Comparison of ENCODE assay signal across 15 cellular contexts in the genomic region with DNA sequence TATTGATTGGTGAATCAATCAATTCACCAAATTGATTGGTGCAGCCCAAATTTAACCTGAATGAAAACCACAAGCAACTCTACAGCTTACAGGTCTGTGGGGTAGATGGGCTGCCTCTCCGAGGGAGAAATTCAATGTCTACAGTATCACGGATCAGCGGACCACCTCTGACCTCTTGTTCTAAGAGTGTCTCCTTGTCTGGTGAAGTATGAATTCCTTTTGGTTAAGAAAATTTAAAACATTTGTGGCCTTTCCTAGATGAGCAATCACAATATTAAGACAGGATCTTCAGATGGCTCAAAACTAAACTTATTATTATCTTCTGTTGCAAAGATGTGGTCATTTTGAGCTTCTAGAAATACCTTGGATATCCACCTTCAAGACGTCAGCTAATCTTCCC.
A peak's percentile ranks its signal among the peaks of the same experiment; 100 is the strongest.
DNase-seq lines count a peak whose midpoint lies in the region; ATAC-seq and TF ChIP-seq lines count a peak whose summit lies in the region.
"Had no signal": no experiment of that assay in that cellular context is flagged by ENCODE, and none has a peak within 500 bp of the region (broad histone marks: within the 10 kb centered on the region; RNA-seq: fewer than 3 reads in every experiment).

No MANE protein-coding gene starts in this region.

- no peak for TF ChIP-seq POLR2A in sigmoid colon (IDR thresholded peaks at IDR 0.05)

- H3K36me3 ChIP-seq in mesenchymal stem cell (ENCODE audit: control insufficient read depth in 1 of 2, insufficient read depth in 2 of 2, low read depth in 1 of 2, low read length in 2 of 2) = no peaks in the 10 kb centered on the region
- no peaks in the 10 kb centered on the region for H3K36me3 ChIP-seq in left lung
- no peaks in the 10 kb centered on the region for H3K36me3 ChIP-seq in sigmoid colon
- H3K36me3 ChIP-seq: HAP-1 had no signal

- H3K4me2 ChIP-seq in mesenchymal stem cell (ENCODE audit: low read length, poor library complexity, severe bottlenecking) = no peak overlapping the region

- no peak for TF ChIP-seq EP300 in sigmoid colon (IDR thresholded peaks at IDR 0.05)

- H2BK12ac ChIP-seq in mesenchymal stem cell (ENCODE audit: low read length in 2 of 2) = no peak overlapping the region

- no peak overlapping the region for H3K14ac ChIP-seq in mesenchymal stem cell (ENCODE audit: low read length in 2 of 2)

- H3K79me1 ChIP-seq in mesenchymal stem cell (replicated peaks; ENCODE audit: low read length, poor library complexity, severe bottlenecking) = no peaks in the 10 kb centered on the region

- H3K9ac ChIP-seq in mesenchymal stem cell (ENCODE audit: low read length) = no peak overlapping the region

- H4K8ac ChIP-seq in mesenchymal stem cell (ENCODE audit: low read length) = no peak overlapping the region

- WGBS in mesenchymal stem cell = 96% methylated on average over 4 of the region's 4 CpGs
- WGBS in sigmoid colon, 2 donors = 95 to 96% methylated on average over 4 of the region's 4 CpGs

- H2BK120ac ChIP-seq in mesenchymal stem cell (ENCODE audit: low read depth, low read length) = no peak overlapping the region

- H3K4me3 ChIP-seq in choroid plexus epithelial cell (ENCODE audit: low read depth, low read length) = no peak overlapping the region
- no peak overlapping the region for H3K4me3 ChIP-seq in mesenchymal stem cell (ENCODE audit: insufficient read depth in 1 of 2, low read depth in 1 of 2, low read length in 2 of 2)
- no peak overlapping the region for H3K4me3 ChIP-seq in left lung
- no peak overlapping the region for H3K4me3 ChIP-seq in sigmoid colon
- H3K4me3 ChIP-seq: HAP-1 had no signal

- H3K23ac ChIP-seq in mesenchymal stem cell (ENCODE audit: low read length in 2 of 2) = no peak overlapping the region

- H2AK5ac ChIP-seq in mesenchymal stem cell (ENCODE audit: low read length, severe bottlenecking) = no peak overlapping the region

- TF ChIP-seq CTCF in choroid plexus epithelial cell (conservative IDR thresholded peaks at IDR 0.05; ENCODE audit: low read depth, low read length) = no peak
- no peak for TF ChIP-seq CTCF in left lung (IDR thresholded peaks at IDR 0.05)
- no peak for TF ChIP-seq CTCF in sigmoid colon (IDR thresholded peaks at IDR 0.05)

- no peak for ATAC-seq in left lung

- H3K4me1 ChIP-seq in mesenchymal stem cell (ENCODE audit: control insufficient read depth, insufficient read depth, low read depth, low read length) = no peaks in the 10 kb centered on the region
- no peaks in the 10 kb centered on the region for H3K4me1 ChIP-seq in left lung
- no peaks in the 10 kb centered on the region for H3K4me1 ChIP-seq in sigmoid colon
- H3K4me1 ChIP-seq: HAP-1 had no signal

- no peak overlapping the region for H4K91ac ChIP-seq in mesenchymal stem cell (ENCODE audit: low read length)

- H3K27me3 ChIP-seq in mesenchymal stem cell (ENCODE audit: control insufficient read depth in 1 of 2, insufficient read depth in 1 of 2, low read length in 2 of 2) (no peaks in the 10 kb centered on the region), left lung (no peaks in the 10 kb centered on the region), sigmoid colon (no peaks in the 10 kb centered on the region)

- H2BK5ac ChIP-seq in mesenchymal stem cell (ENCODE audit: low read depth, low read length, poor library complexity, severe bottlenecking) = no peak overlapping the region

- H2BK15ac ChIP-seq in mesenchymal stem cell (ENCODE audit: low read depth, poor library complexity, severe bottlenecking) = no peak overlapping the region

- intact Hi-C loops in left lung (cut with DNase I) (no loop called here), sigmoid colon (cut with DNase I) (no loop called here)

- H3K27ac ChIP-seq in mesenchymal stem cell (ENCODE audit: low read length, poor library complexity, severe bottlenecking) (peak overlapping the region; percentile 95), left lung (no peak overlapping the region), sigmoid colon (no peak overlapping the region)

- H2AFZ ChIP-seq in mesenchymal stem cell (ENCODE audit: low read depth, low read length) = no peak overlapping the region

- H3K9me3 ChIP-seq in mesenchymal stem cell (ENCODE audit: control insufficient read depth, low read length) (no peaks in the 10 kb centered on the region), left lung (no peaks in the 10 kb centered on the region), sigmoid colon (no peaks in the 10 kb centered on the region)
- H3K9me3 ChIP-seq: HAP-1 had no signal

- no peak overlapping the region for H3K4ac ChIP-seq in mesenchymal stem cell (ENCODE audit: low read depth in 1 of 2, low read length in 2 of 2)

- no peak overlapping the region for H3K18ac ChIP-seq in mesenchymal stem cell (ENCODE audit: low read depth in 1 of 2, low read length in 2 of 2)

- DNase-seq in choroid plexus epithelial cell (ENCODE audit: low read depth) (peak; percentile 61), iris pigment epithelial cell (ENCODE audit: low read depth) (peak; percentile 59), mesenchymal stem cell (no peak), left lung (no peak), SKM-1 treated with dmso at 0.1 percent for 144 hours (lab: John Stamatoyannopoulos, UW; ENCODE audit: unreplicated experiment) (no peak), NCI-H1048 (lab: John Stamatoyannopoulos, UW) (no peak), sigmoid colon (no peak)
- DNase-seq: C1 segment of cervical spinal cord; CD4-positive, alpha-beta memory T cell; COR-L47; DMS153; GF-D8; GOT3; HFFc6 had no signal

Comparison
In these comparisons a context has a peak if more than half of its experiments do, and no peak if none do; other contexts are left out.
1. DNase-seq: peak in choroid plexus epithelial cell (single experiment) and iris pigment epithelial cell (single experiment); none in mesenchymal stem cell (single experiment), left lung (0 of 2), SKM-1 treated with dmso at 0.1 percent for 144 hours (single experiment), NCI-H1048 (single experiment) and sigmoid colon (single experiment).